In the genomic region with DNA sequence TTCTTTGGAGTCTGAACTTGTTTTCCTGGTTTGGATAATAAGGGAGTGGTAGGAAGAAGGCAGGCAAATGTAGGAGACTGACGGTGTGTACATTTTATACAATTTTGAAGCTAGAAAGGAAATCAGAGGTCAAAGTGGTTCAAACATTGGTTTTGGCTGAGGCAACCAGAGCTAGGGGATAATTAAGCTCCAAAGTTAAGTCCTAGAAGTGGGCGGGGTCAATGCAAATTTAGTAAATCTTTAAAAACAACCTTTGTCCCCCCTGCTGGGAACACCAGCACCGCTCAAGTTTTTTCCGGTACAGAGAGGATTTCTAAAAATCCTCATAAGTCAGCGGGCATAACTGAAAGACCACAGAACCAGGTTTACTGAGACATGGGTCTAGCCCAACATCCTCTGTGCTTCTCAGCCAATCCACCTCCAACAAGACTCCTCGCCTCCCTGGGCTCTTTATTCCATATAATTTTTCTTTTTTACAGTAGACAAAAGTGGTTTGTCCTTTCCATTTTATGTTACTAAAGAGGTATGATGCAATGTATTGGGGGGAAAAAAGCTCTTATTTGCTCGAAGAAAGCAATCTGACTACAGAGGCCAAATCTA, we compare ENCODE assay signal across 8 cellular contexts. TPM values are rescaled to one million over a fixed set of nuclear protein-coding genes. Genes with fewer than 3 reads are reported as not detected.
DNase-seq lines count a peak whose midpoint lies in the region; ATAC-seq and TF ChIP-seq lines count a peak whose summit lies in the region.

No MANE protein-coding gene starts in this region.

- H3K27ac ChIP-seq in Peyer's patch = peak overlapping the region; percentile 97 to 99 (median 98)
- no peak overlapping the region for H3K27ac ChIP-seq in thymus (ENCODE audit: low read depth)

- H3K36me3 ChIP-seq in Peyer's patch (no peaks in the 10 kb centered on the region), thymus (ENCODE audit: control insufficient read depth, insufficient read depth) (no peaks in the 10 kb centered on the region)

- no peak for TF ChIP-seq POLR2A in Peyer's patch (IDR thresholded peaks at IDR 0.05)

- H3K9me3 ChIP-seq in Peyer's patch (no peaks in the 10 kb centered on the region), thymus (ENCODE audit: control insufficient read depth) (no peaks in the 10 kb centered on the region)

- H3K4me3 ChIP-seq in AG04449 (ENCODE audit: low read depth, low read length) = peak overlapping the region; percentile 83
- H3K4me3 ChIP-seq in Peyer's patch = peak overlapping the region; percentile 72 to 93 (median 82)
- H3K4me3 ChIP-seq in choroid plexus epithelial cell (ENCODE audit: low read depth, low read length) = peak overlapping the region; percentile 86
- peak overlapping the region; percentile 91 for H3K4me3 ChIP-seq in thymus (ENCODE audit: low read length)

- no peak for DNase-seq in AG04449 (ENCODE audit: low read depth, low spot score)
- peak in 2 of 3 donors; percentile 30 to 50 for DNase-seq in Peyer's patch
- peak; percentile 60 for DNase-seq in choroid plexus epithelial cell (ENCODE audit: low read depth)
- DNase-seq in lung microvascular endothelial cell (ENCODE audit: low read depth in 2 of 2) = peak; percentile 24 to 44
- no peak for DNase-seq in cerebellar nuclear complex (lab: John Stamatoyannopoulos, UW)

- CTCF ChIA-PET in AG04449 (lab: Yijun Ruan, JAX) = interaction anchor here (0.8 to 2.7 kb wide), 5 partner anchors 11 to 155 kb away, joined by 3 to 7 read pairs (median 3); no protein-coding TSS in a partner anchor

- ATAC-seq in GM18870 (IDR thresholded peaks at IDR 0.05; ENCODE audit: unreplicated experiment) = peak; percentile 36
- ATAC-seq in HG03565 (IDR thresholded peaks at IDR 0.05; ENCODE audit: unreplicated experiment) = no peak

- peaks cover 0 to 47% (median 0%) of the 10 kb centered on the region in 4 donors for H3K4me1 ChIP-seq in Peyer's patch
- H3K4me1 ChIP-seq in thymus (ENCODE audit: control insufficient read depth, insufficient read depth, low read length) = peaks cover 15% of the 10 kb centered on the region

- POLR2A ChIA-PET in AG04449 (lab: Yijun Ruan, JAX) = interaction anchor here (0.7 to 1.1 kb wide), 2 partner anchors 11 to 126 kb away, joined by 3 read pairs; no protein-coding TSS in a partner anchor

- no peak for TF ChIP-seq CTCF in AG04449 (IDR thresholded peaks at IDR 0.05; ENCODE audit: insufficient read depth, low read length, missing control alignments)
- TF ChIP-seq CTCF in Peyer's patch (IDR thresholded peaks at IDR 0.05) = no peak
- TF ChIP-seq CTCF in choroid plexus epithelial cell (conservative IDR thresholded peaks at IDR 0.05; ENCODE audit: low read depth, low read length) = no peak

- 13% methylated on average over 7 of the region's 7 CpGs for WGBS in thymus

- H3K27me3 ChIP-seq in Peyer's patch (no peaks in the 10 kb centered on the region), thymus (ENCODE audit: control insufficient read depth, insufficient read depth) (no peaks in the 10 kb centered on the region)

RNA-seq across cellular contexts. Expression of a gene that starts 1.7 kb away (rescaled TPM):
- total RNA-seq in Peyer's patch (100 to 1,000 TPM; 116 to 308 (median 168) TPM), lung microvascular endothelial cell (141 and 146 TPM in 2 replicates)
- 65.9 TPM for polyA plus RNA-seq in thymus

RNA-seq across cellular contexts. Expression of a gene that starts 2.0 kb away (rescaled TPM):
- total RNA-seq in Peyer's patch (10 to 100 TPM; 35.2 to 55.3 (median 46.0) TPM), lung microvascular endothelial cell (14.6 and 19.2 TPM in 2 replicates)
- 17.9 TPM for polyA plus RNA-seq in thymus

Comparison
In these comparisons a context has a peak if more than half of its experiments do, and no peak if none do; other contexts are left out.
1. DNase-seq: peak in Peyer's patch (2 of 3), choroid plexus epithelial cell (single experiment) and lung microvascular endothelial cell (2 of 2); none in AG04449 (single experiment) and cerebellar nuclear complex (0 of 2).
2. Peak in every context shown above with its lines, with median percentiles within 50 percentile points of each other: H3K4me3 ChIP-seq.